ENCODE assay signal across 8 cellular contexts in the genomic region with DNA sequence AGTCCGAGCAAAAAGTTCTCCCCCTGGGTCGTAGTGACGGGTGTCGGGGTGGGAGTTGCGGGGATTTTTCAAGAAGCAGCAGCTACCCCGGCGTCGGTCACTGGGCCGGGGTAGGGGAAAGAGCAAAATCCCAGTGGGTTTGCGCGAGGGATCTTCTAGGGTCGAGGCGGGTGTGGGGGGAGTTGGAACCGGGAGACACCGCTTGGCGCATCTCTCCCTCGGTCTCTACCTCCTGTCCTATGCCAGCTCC. TPM values are rescaled to one million over a fixed set of nuclear protein-coding genes. Genes with fewer than 3 reads are reported as not detected.
A peak's percentile ranks its signal among the peaks of the same experiment; 100 is the strongest.
DNase-seq lines count a peak whose midpoint lies in the region; ATAC-seq, FAIRE-seq and TF ChIP-seq lines count a peak whose summit lies in the region.

No MANE protein-coding gene starts in this region.

- peaks cover 36% of the 10 kb centered on the region for H3K79me2 ChIP-seq in hepatocyte

- H3K9me3 ChIP-seq in hepatocyte (ENCODE audit: low read depth) (no peaks in the 10 kb centered on the region), spleen (no peaks in the 10 kb centered on the region)

- peak overlapping the region; percentile 80 for H3K27ac Mint-ChIP-seq in activated CD8-positive, alpha-beta T cell treated with anti-CD3 and anti-CD28 coated beads, Interleukin-2, amount 10 ng/mL, durations not matched to agents 7 days and 5 days

- H3K36me3 ChIP-seq in H7 (replicated peaks; ENCODE audit: control insufficient read depth, insufficient read depth, low read length): peaks cover 2% of the 10 kb centered on the region; the same call in 1 of the 2 replicates
- H3K36me3 ChIP-seq in hepatocyte (replicated peaks; ENCODE audit: insufficient read depth, low read depth): no peaks in the 10 kb centered on the region
- H3K36me3 ChIP-seq in spleen: peaks cover 0 to 10% (median under 1%) of the 10 kb centered on the region in 6 donors

- intact Hi-C loops in spleen (cut with DNase I; ENCODE audit: low total_unique reads): loop anchor here (10.0 kb wide), 1 partner anchor 53 kb away; no protein-coding TSS in a partner anchor

- H3K4me3 ChIP-seq in H7 (ENCODE audit: insufficient read depth, low read depth, low read length): peak overlapping the region; percentile 89
- H3K4me3 ChIP-seq in hepatocyte: peak overlapping the region; percentile 79
- peak overlapping the region; percentile 75 to 96 (median 87) for H3K4me3 ChIP-seq in spleen

- TF ChIP-seq CTCF in hepatocyte (IDR thresholded peaks at IDR 0.05; ENCODE audit: poor library complexity) (no peak), spleen (IDR thresholded peaks at IDR 0.05 in 8 of 11, conservative IDR thresholded peaks at IDR 0.05 in 3 of 11) (no peak)

- H3K4me1 Mint-ChIP-seq in activated CD8-positive, alpha-beta T cell treated with anti-CD3 and anti-CD28 coated beads, Interleukin-2, amount 10 ng/mL, durations not matched to agents 7 days and 5 days (ENCODE audit: low read depth): peaks cover 17% of the 10 kb centered on the region

- POLR2A ChIA-PET in activated CD8-positive, alpha-beta T cell treated with anti-CD3 and anti-CD28 coated beads, Interleukin-2, amount 10 ng/mL, durations not matched to agents 7 days and 5 days (lab: Charles Lee): interaction anchor here (0.7 to 6.6 kb wide), 11 partner anchors 9 to 163 kb away, joined by 3 to 59 read pairs (median 8); partner anchors contain the start of genes SLC25A39 and TMUB2

- ATAC-seq in activated CD8-positive, alpha-beta T cell treated with anti-CD3 and anti-CD28 coated beads, Interleukin-2, amount 10 ng/mL, durations not matched to agents 7 days and 5 days: no peak

- H3K27ac ChIP-seq in hepatocyte (peak overlapping the region; percentile 100), spleen (peak overlapping the region; percentile 97 to 100 (median 99))

- CTCF ChIA-PET in activated CD8-positive, alpha-beta T cell treated with anti-CD3 and anti-CD28 coated beads, Interleukin-2, amount 10 ng/mL, durations not matched to agents 7 days and 5 days (lab: Charles Lee): interaction anchor here (0.8 to 4.8 kb wide), 11 partner anchors 9 to 124 kb away, joined by 3 to 45 read pairs (median 8); partner anchors contain the start of genes GRN, HDAC5 and TMUB2

- H3K4me1 ChIP-seq in hepatocyte (ENCODE audit: insufficient read depth): peaks cover 22% of the 10 kb centered on the region
- peaks cover 23 to 47% (median 40%) of the 10 kb centered on the region in 6 donors for H3K4me1 ChIP-seq in spleen

- DNase-seq in H7 (no peak), hepatocyte (ENCODE audit: low spot score) (no peak), spleen (no peak), middle frontal gyrus (ENCODE audit: extremely low spot score, low spot score) (no peak), retina (no peak), UCSD-AML1 (lab: John Stamatoyannopoulos, UW; ENCODE audit: unreplicated experiment) (no peak), urothelium cell line (ENCODE audit: low spot score) (no peak)
- DNase-seq in activated CD8-positive, alpha-beta T cell treated with anti-CD3 and anti-CD28 coated beads, Interleukin-2, amount 10 ng/mL, durations not matched to agents 7 days and 5 days: no peak

- WGBS in hepatocyte (ENCODE audit: low lambda C conversion rate, missing lambda C conversion rate): under 1% methylated on average over 16 of the region's 17 CpGs
- WGBS in spleen, 5 donors: 1% methylated on average over 17 of the region's 17 CpGs

- H3K36me3 Mint-ChIP-seq in activated CD8-positive, alpha-beta T cell treated with anti-CD3 and anti-CD28 coated beads, Interleukin-2, amount 10 ng/mL, durations not matched to agents 7 days and 5 days (ENCODE audit: low read depth): peaks cover 16% of the 10 kb centered on the region

- peaks cover 15% of the 10 kb centered on the region for H4K20me1 ChIP-seq in hepatocyte (ENCODE audit: insufficient read depth, poor library complexity, severe bottlenecking)

- no peak for TF ChIP-seq POLR2A in spleen (IDR thresholded peaks at IDR 0.05)

- H3K4me3 Mint-ChIP-seq in activated CD8-positive, alpha-beta T cell treated with anti-CD3 and anti-CD28 coated beads, Interleukin-2, amount 10 ng/mL, durations not matched to agents 7 days and 5 days: peak overlapping the region; percentile 79

- H3K27me3 Mint-ChIP-seq in activated CD8-positive, alpha-beta T cell treated with anti-CD3 and anti-CD28 coated beads, Interleukin-2, amount 10 ng/mL, durations not matched to agents 7 days and 5 days (ENCODE audit: low read depth): no peaks in the 10 kb centered on the region

- H2AFZ ChIP-seq in hepatocyte: peak overlapping the region; percentile 58

- no peaks in the 10 kb centered on the region for H3K9me2 ChIP-seq in hepatocyte (replicated peaks; ENCODE audit: insufficient read depth)

- no peaks in the 10 kb centered on the region for H3K27me3 ChIP-seq in H7 (ENCODE audit: control insufficient read depth, insufficient read depth, low read length)
- no peaks in the 10 kb centered on the region for H3K27me3 ChIP-seq in hepatocyte
- H3K27me3 ChIP-seq in spleen (replicated peaks in 1 of 7): no peaks in the 10 kb centered on the region

- no peak for FAIRE-seq in urothelium cell line (lab: Jason Lieb, UNC)

- H3K4me2 ChIP-seq in hepatocyte: peak overlapping the region; percentile 97

- H3K9me3 Mint-ChIP-seq in activated CD8-positive, alpha-beta T cell treated with anti-CD3 and anti-CD28 coated beads, Interleukin-2, amount 10 ng/mL, durations not matched to agents 7 days and 5 days (ENCODE audit: insufficient read depth): no peaks in the 10 kb centered on the region

RNA-seq across cellular contexts. Expression of gene UBTF, which starts 2.3 kb away (rescaled TPM):
- 63.3 and 66.2 TPM in 2 replicates for total RNA-seq in H7 (2014; rRNA removed; shearing (Covaris generic))
- total RNA-seq in activated CD8-positive, alpha-beta T cell treated with anti-CD3 and anti-CD28 coated beads, Interleukin-2, amount 10 ng/mL, durations not matched to agents 7 days and 5 days: 100 to 1,000 TPM; 165 to 182 TPM
- total RNA-seq in hepatocyte: 35.0 and 38.9 TPM in 2 replicates
- polyA plus RNA-seq in hepatocyte: 37.2 and 41.1 TPM in 2 replicates
- total RNA-seq in spleen: 100 to 1,000 TPM in 3 of 7 donors, 10 to 100 TPM in 4; 77.0 to 113 (median 94.8) TPM
- 10 to 100 TPM; 43.2 to 67.0 (median 43.9) TPM for polyA plus RNA-seq in spleen

RNA-seq across cellular contexts. Expression of gene ATXN7L3, which starts 22.1 kb away (rescaled TPM):
- total RNA-seq in H7 (2014; rRNA removed; shearing (Covaris generic)): 80.6 and 83.4 TPM in 2 replicates
- 100 to 1,000 TPM; 116 to 120 TPM for total RNA-seq in activated CD8-positive, alpha-beta T cell treated with anti-CD3 and anti-CD28 coated beads, Interleukin-2, amount 10 ng/mL, durations not matched to agents 7 days and 5 days
- total RNA-seq in hepatocyte (64.0 and 64.3 TPM in 2 replicates), spleen (10 to 100 TPM; 51.3 to 96.2 (median 68.4) TPM)
- polyA plus RNA-seq in hepatocyte (28.7 and 29.2 TPM in 2 replicates), spleen (10 to 100 TPM; 25.2 to 55.5 (median 27.2) TPM)

RNA-seq across cellular contexts. Expression of gene TMUB2, which starts 35.0 kb away (rescaled TPM):
- total RNA-seq in H7 (2014; rRNA removed; shearing (Covaris generic)): 19.1 and 25.7 TPM in 2 replicates
- 10 to 100 TPM; 26.7 to 27.9 TPM for total RNA-seq in activated CD8-positive, alpha-beta T cell treated with anti-CD3 and anti-CD28 coated beads, Interleukin-2, amount 10 ng/mL, durations not matched to agents 7 days and 5 days
- 27.7 and 31.3 TPM in 2 replicates for total RNA-seq in hepatocyte
- 46.8 and 54.6 TPM in 2 replicates for polyA plus RNA-seq in hepatocyte
- 10 to 100 TPM; 41.9 to 59.0 (median 43.8) TPM for total RNA-seq in spleen
- polyA plus RNA-seq in spleen: 10 to 100 TPM; 26.8 to 49.4 (median 43.1) TPM

RNA-seq across cellular contexts. Expression of gene SLC4A1, which starts 46.1 kb away (rescaled TPM):
- total RNA-seq in H7 (2014; rRNA removed; shearing (Covaris generic)): 0.07 TPM in 2 replicates
- total RNA-seq in activated CD8-positive, alpha-beta T cell treated with anti-CD3 and anti-CD28 coated beads, Interleukin-2, amount 10 ng/mL, durations not matched to agents 7 days and 5 days: not detected
- total RNA-seq in hepatocyte (not detected in 2 replicates), spleen (100 to 1,000 TPM in 1 of 7 donors, 10 to 100 TPM in 4, 1 to 10 TPM in 2; 2.2 to 315 (median 10.5) TPM)
- polyA plus RNA-seq in hepatocyte (not detected in 2 replicates), spleen (10 to 100 TPM in 1 of 3 donors, under 1 TPM in 2; 0.04 to 14.7 (median 0.30) TPM)

RNA-seq across cellular contexts. Expression of gene ASB16, which starts 51.3 kb away (rescaled TPM):
- total RNA-seq in H7 (2014; rRNA removed; shearing (Covaris generic)): 0.17 TPM in 1 of 2 replicates, not detected in the other
- total RNA-seq in activated CD8-positive, alpha-beta T cell treated with anti-CD3 and anti-CD28 coated beads, Interleukin-2, amount 10 ng/mL, durations not matched to agents 7 days and 5 days: under 1 TPM; 0.26 to 0.42 TPM
- total RNA-seq in hepatocyte (0.23 TPM in 1 of 2 replicates, not detected in the other), spleen (under 1 TPM in 1 of 7 donors, not detected in 6; 0.57 TPM)
- polyA plus RNA-seq in hepatocyte (0.71 and 2.0 TPM in 2 replicates), spleen (under 1 TPM in 2 of 3 donors, not detected in 1; 0.09 to 0.16 TPM)
